ENCODE assay signal across 1 cellular context in the genomic region with DNA sequence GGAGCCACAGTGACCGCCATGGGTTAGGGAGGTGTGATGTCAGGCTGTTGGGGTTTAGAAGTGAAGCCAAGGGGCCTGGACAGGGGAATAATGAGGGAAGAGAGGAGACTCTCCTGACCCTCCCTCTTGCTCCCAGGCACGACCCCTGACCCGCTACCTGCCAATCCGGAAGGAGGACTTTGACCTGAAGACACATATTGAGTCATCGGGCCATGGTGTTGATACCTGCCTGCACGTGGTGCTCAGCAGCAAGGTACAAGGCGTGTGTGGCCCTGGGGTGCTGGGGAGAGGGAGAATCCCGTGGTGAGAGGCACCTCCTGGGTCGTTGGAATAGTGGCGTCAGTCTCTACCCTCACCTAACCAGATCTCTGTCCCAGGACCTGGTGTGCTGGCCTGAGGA.
TF ChIP-seq lines count a peak whose summit lies in the region.

No MANE protein-coding gene starts in this region.

TF ChIP-seq in HepG2, 621 proteins besides CTCF, POLR2A, EP300 and RAD21 (continued from another document and continues in another):
- TF ChIP-seq, protein P1, sequence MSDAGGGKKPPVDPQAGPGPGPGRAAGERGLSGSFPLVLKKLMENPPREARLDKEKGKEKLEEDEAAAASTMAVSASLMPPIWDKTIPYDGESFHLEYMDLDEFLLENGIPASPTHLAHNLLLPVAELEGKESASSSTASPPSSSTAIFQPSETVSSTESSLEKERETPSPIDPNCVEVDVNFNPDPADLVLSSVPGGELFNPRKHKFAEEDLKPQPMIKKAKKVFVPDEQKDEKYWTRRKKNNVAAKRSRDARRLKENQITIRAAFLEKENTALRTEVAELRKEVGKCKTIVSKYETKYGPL (CRISPR knock-in tag; IDR thresholded peaks at IDR 0.05) = no peak
- no peak for TF ChIP-seq ZNF446 (CRISPR knock-in tag; IDR thresholded peaks at IDR 0.05)
- TF ChIP-seq, protein P2, sequence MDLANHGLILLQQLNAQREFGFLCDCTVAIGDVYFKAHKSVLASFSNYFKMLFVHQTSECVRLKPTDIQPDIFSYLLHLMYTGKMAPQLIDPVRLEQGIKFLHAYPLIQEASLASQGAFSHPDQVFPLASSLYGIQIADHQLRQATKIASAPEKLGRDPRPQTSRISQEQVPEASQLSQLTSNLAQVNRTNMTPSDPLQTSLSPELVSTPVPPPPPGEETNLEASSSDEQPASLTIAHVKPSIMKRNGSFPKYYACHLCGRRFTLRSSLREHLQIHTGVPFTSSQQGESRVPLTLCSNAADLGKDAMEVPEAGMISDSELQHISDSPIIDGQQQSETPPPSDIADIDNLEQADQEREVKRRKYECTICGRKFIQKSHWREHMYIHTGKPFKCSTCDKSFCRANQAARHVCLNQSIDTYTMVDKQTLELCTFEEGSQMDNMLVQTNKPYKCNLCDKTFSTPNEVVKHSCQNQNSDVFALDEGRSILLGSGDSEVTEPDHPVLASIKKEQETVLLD (CRISPR knock-in tag; IDR thresholded peaks at IDR 0.05; ENCODE audit: low read depth) = no peak
- no peak for TF ChIP-seq IRX3 (CRISPR knock-in tag; IDR thresholded peaks at IDR 0.05; ENCODE audit: borderline replicate concordance, low read depth)
- TF ChIP-seq ZNF230 (CRISPR knock-in tag; IDR thresholded peaks at IDR 0.05) = no peak
- no peak for TF ChIP-seq ZNF816 (CRISPR knock-in tag; IDR thresholded peaks at IDR 0.05; ENCODE audit: borderline replicate concordance)
- no peak for TF ChIP-seq LCORL (IDR thresholded peaks at IDR 0.05)
- TF ChIP-seq LCORL (CRISPR knock-in tag; IDR thresholded peaks at IDR 0.05) = peak; percentile 52; the same call in 1 of the 2 replicates
- no peak for TF ChIP-seq ZNF180 (CRISPR knock-in tag; IDR thresholded peaks at IDR 0.05; ENCODE audit: borderline replicate concordance, low read depth)
- TF ChIP-seq MYC (CRISPR knock-in tag; IDR thresholded peaks at IDR 0.05; ENCODE audit: borderline replicate concordance) = peak; percentile 45; the same call in 1 of the 2 replicates
- no peak for TF ChIP-seq SMAD1 (CRISPR knock-in tag; IDR thresholded peaks at IDR 0.05; ENCODE audit: borderline replicate concordance, low read depth)
- TF ChIP-seq ZNF350 (CRISPR knock-in tag; IDR thresholded peaks at IDR 0.05; ENCODE audit: borderline replicate concordance, low read depth) = 0 out of 2 replicates have a peak, but pooled peaks have one; percentile 34
- TF ChIP-seq ZFP36L2 (CRISPR knock-in tag; IDR thresholded peaks at IDR 0.05) = no peak
- no peak for TF ChIP-seq MBNL3 (CRISPR knock-in tag; conservative IDR thresholded peaks at IDR 0.05)
- no peak for TF ChIP-seq TGIF2 (CRISPR knock-in tag; IDR thresholded peaks at IDR 0.05)
- TF ChIP-seq FOXO1 (CRISPR knock-in tag; IDR thresholded peaks at IDR 0.05) = peak; percentile 64; the same call in 1 of the 2 replicates
- peak; percentile 87 for TF ChIP-seq ZEB1 (IDR thresholded peaks at IDR 0.05; ENCODE audit: insufficient replicate concordance, low read depth)
- TF ChIP-seq, protein P3, sequence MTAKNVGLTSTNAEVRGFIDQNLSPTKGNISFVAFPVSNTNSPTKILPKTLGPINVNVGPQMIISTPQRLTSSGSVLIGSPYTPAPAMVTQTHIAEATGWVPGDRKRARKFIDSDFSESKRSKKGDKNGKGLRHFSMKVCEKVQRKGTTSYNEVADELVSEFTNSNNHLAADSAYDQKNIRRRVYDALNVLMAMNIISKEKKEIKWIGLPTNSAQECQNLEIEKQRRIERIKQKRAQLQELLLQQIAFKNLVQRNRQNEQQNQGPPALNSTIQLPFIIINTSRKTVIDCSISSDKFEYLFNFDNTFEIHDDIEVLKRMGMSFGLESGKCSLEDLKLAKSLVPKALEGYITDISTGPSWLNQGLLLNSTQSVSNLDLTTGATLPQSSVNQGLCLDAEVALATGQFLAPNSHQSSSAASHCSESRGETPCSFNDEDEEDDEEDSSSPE (CRISPR knock-in tag; IDR thresholded peaks at IDR 0.05) = no peak; the same call in 1 of the 2 replicates
- peak; percentile 67; the same call in 1 of the 2 replicates for TF ChIP-seq FOXK1 (CRISPR knock-in tag; IDR thresholded peaks at IDR 0.05; ENCODE audit: borderline replicate concordance, low read depth)
- TF ChIP-seq JUN (CRISPR knock-in tag; IDR thresholded peaks at IDR 0.05) = peak; percentile 61; the same call in 1 of the 2 replicates
- TF ChIP-seq HCFC1 (IDR thresholded peaks at IDR 0.05; ENCODE audit: low read depth, low read length) = no peak
- TF ChIP-seq TBX3 (IDR thresholded peaks at IDR 0.05; ENCODE audit: borderline replicate concordance) = no peak
- no peak for TF ChIP-seq PAF1 (CRISPR knock-in tag; IDR thresholded peaks at IDR 0.05)
- TF ChIP-seq HMG20A (CRISPR knock-in tag; IDR thresholded peaks at IDR 0.05; ENCODE audit: borderline replicate concordance) = no peak
- no peak for TF ChIP-seq FOXM1 (CRISPR knock-in tag; IDR thresholded peaks at IDR 0.05)
- TF ChIP-seq TBX2 (CRISPR knock-in tag; IDR thresholded peaks at IDR 0.05; ENCODE audit: borderline replicate concordance) = peak; percentile 67; the same call in 1 of the 2 replicates
- peak; percentile 82 for TF ChIP-seq RARA (CRISPR knock-in tag; IDR thresholded peaks at IDR 0.05)
- TF ChIP-seq ZNF572 (CRISPR knock-in tag; IDR thresholded peaks at IDR 0.05) = no peak
- TF ChIP-seq ARNT2 (CRISPR knock-in tag; IDR thresholded peaks at IDR 0.05; ENCODE audit: low read depth) = no peak
- TF ChIP-seq ZFP82 (CRISPR knock-in tag; IDR thresholded peaks at IDR 0.05; ENCODE audit: borderline replicate concordance) = no peak
- no peak for TF ChIP-seq CBX2 (IDR thresholded peaks at IDR 0.05; ENCODE audit: low read depth, low read length)
- TF ChIP-seq CBX2 (CRISPR knock-in tag; IDR thresholded peaks at IDR 0.05; ENCODE audit: low read depth) = no peak
- 0 out of 2 replicates have a peak, but pooled peaks have one; percentile 62 for TF ChIP-seq JUND (CRISPR knock-in tag; IDR thresholded peaks at IDR 0.05)
- no peak for TF ChIP-seq POLR2AphosphoS2 (IDR thresholded peaks at IDR 0.05; ENCODE audit: low read depth, low read length)
- TF ChIP-seq, protein P4, sequence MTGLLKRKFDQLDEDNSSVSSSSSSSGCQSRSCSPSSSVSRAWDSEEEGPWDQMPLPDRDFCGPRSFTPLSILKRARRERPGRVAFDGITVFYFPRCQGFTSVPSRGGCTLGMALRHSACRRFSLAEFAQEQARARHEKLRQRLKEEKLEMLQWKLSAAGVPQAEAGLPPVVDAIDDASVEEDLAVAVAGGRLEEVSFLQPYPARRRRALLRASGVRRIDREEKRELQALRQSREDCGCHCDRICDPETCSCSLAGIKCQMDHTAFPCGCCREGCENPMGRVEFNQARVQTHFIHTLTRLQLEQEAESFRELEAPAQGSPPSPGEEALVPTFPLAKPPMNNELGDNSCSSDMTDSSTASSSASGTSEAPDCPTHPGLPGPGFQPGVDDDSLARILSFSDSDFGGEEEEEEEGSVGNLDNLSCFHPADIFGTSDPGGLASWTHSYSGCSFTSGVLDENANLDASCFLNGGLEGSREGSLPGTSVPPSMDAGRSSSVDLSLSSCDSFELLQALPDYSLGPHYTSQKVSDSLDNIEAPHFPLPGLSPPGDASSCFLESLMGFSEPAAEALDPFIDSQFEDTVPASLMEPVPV (CRISPR knock-in tag; IDR thresholded peaks at IDR 0.05) = no peak
- TF ChIP-seq ZNF879 (CRISPR knock-in tag; IDR thresholded peaks at IDR 0.05) = no peak
- no peak for TF ChIP-seq KMT2B (CRISPR knock-in tag; IDR thresholded peaks at IDR 0.05)
- TF ChIP-seq NCOR1 (IDR thresholded peaks at IDR 0.05; ENCODE audit: borderline replicate concordance, low read length) = no peak
- TF ChIP-seq NR2F2 (IDR thresholded peaks at IDR 0.05; ENCODE audit: borderline replicate concordance, low read depth) = peak; percentile 64; the same call in 1 of the 2 replicates
- TF ChIP-seq RBAK (CRISPR knock-in tag; IDR thresholded peaks at IDR 0.05) = no peak
- TF ChIP-seq, protein P5, sequence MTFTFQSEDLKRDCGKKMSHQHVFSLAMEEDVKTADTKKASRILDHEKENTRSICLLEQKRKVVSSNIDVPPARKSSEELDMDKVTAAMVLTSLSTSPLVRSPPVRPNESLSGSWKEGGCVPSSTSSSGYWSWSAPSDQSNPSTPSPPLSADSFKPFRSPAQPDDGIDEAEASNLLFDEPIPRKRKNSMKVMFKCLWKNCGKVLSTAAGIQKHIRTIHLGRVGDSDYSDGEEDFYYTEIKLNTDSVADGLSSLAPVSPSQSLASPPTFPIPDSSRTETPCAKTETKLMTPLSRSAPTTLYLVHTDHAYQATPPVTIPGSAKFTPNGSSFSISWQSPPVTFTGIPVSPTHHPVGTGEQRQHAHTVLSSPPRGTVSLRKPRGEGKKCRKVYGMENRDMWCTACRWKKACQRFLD (CRISPR knock-in tag; IDR thresholded peaks at IDR 0.05; ENCODE audit: borderline replicate concordance) = no peak
- no peak for TF ChIP-seq RARG (CRISPR knock-in tag; IDR thresholded peaks at IDR 0.05; ENCODE audit: low read depth)
- no peak for TF ChIP-seq ZNF274 (CRISPR knock-in tag; IDR thresholded peaks at IDR 0.05)
- peak; percentile 64; the same call in 1 of the 2 replicates for TF ChIP-seq MEF2D (CRISPR knock-in tag; IDR thresholded peaks at IDR 0.05)
- TF ChIP-seq, protein P6, sequence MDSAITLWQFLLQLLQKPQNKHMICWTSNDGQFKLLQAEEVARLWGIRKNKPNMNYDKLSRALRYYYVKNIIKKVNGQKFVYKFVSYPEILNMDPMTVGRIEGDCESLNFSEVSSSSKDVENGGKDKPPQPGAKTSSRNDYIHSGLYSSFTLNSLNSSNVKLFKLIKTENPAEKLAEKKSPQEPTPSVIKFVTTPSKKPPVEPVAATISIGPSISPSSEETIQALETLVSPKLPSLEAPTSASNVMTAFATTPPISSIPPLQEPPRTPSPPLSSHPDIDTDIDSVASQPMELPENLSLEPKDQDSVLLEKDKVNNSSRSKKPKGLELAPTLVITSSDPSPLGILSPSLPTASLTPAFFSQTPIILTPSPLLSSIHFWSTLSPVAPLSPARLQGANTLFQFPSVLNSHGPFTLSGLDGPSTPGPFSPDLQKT (CRISPR knock-in tag; IDR thresholded peaks at IDR 0.05; ENCODE audit: borderline replicate concordance) = no peak
- no peak for TF ChIP-seq JDP2 (CRISPR knock-in tag; IDR thresholded peaks at IDR 0.05; ENCODE audit: borderline replicate concordance)
- TF ChIP-seq, protein P7, sequence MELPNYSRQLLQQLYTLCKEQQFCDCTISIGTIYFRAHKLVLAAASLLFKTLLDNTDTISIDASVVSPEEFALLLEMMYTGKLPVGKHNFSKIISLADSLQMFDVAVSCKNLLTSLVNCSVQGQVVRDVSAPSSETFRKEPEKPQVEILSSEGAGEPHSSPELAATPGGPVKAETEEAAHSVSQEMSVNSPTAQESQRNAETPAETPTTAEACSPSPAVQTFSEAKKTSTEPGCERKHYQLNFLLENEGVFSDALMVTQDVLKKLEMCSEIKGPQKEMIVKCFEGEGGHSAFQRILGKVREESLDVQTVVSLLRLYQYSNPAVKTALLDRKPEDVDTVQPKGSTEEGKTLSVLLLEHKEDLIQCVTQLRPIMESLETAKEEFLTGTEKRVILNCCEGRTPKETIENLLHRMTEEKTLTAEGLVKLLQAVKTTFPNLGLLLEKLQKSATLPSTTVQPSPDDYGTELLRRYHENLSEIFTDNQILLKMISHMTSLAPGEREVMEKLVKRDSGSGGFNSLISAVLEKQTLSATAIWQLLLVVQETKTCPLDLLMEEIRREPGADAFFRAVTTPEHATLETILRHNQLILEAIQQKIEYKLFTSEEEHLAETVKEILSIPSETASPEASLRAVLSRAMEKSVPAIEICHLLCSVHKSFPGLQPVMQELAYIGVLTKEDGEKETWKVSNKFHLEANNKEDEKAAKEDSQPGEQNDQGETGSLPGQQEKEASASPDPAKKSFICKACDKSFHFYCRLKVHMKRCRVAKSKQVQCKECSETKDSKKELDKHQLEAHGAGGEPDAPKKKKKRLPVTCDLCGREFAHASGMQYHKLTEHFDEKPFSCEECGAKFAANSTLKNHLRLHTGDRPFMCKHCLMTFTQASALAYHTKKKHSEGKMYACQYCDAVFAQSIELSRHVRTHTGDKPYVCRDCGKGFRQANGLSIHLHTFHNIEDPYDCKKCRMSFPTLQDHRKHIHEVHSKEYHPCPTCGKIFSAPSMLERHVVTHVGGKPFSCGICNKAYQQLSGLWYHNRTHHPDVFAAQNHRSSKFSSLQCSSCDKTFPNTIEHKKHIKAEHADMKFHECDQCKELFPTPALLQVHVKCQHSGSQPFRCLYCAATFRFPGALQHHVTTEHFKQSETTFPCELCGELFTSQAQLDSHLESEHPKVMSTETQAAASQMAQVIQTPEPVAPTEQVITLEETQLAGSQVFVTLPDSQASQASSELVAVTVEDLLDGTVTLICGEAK (IDR thresholded peaks at IDR 0.05) = no peak
- TF ChIP-seq, protein P7 (CRISPR knock-in tag; IDR thresholded peaks at IDR 0.05) = no peak
- TF ChIP-seq KLF6 (CRISPR knock-in tag; IDR thresholded peaks at IDR 0.05) = no peak
- no peak for TF ChIP-seq CCAR2 (optimal IDR thresholded peaks at IDR 0.05; ENCODE audit: low read depth, low read length)
- TF ChIP-seq, protein P8, sequence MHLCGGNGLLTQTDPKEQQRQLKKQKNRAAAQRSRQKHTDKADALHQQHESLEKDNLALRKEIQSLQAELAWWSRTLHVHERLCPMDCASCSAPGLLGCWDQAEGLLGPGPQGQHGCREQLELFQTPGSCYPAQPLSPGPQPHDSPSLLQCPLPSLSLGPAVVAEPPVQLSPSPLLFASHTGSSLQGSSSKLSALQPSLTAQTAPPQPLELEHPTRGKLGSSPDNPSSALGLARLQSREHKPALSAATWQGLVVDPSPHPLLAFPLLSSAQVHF (CRISPR knock-in tag; IDR thresholded peaks at IDR 0.05) = no peak
- TF ChIP-seq ETV5 (CRISPR knock-in tag; IDR thresholded peaks at IDR 0.05; ENCODE audit: borderline replicate concordance) = peak; percentile 66; the same call in 1 of the 2 replicates
- no peak for TF ChIP-seq ZNF160 (CRISPR knock-in tag; IDR thresholded peaks at IDR 0.05)
